ENCODE assay signal across 9 cellular contexts in genomic region chr6:14732845-14733757, GRCh38.
DNase-seq lines count a peak whose midpoint lies in the region; ATAC-seq, FAIRE-seq and TF ChIP-seq lines count a peak whose summit lies in the region.
"Had no signal": no experiment of that assay in that cellular context is flagged by ENCODE, and none has a peak within 500 bp of the region (broad histone marks: within the 10 kb centered on the region; RNA-seq: fewer than 3 reads in every experiment).

No MANE protein-coding gene starts in this region.

- H3K36me3 ChIP-seq in DOHH2 (ENCODE audit: control insufficient read depth, low read length) (peaks cover 12% of the 10 kb centered on the region), brain microvascular endothelial cell (replicated peaks) (no peaks in the 10 kb centered on the region), skeletal muscle satellite cell (ENCODE audit: insufficient read depth, low read length) (no peaks in the 10 kb centered on the region), pancreas (no peaks in the 10 kb centered on the region)

- H3K9me3 ChIP-seq in DOHH2 (ENCODE audit: control insufficient read depth, insufficient read depth, low read length) (no peaks in the 10 kb centered on the region), skeletal muscle satellite cell (replicated peaks; ENCODE audit: low read length) (no peaks in the 10 kb centered on the region), pancreas (no peaks in the 10 kb centered on the region)

- H3K4me2 ChIP-seq in DOHH2 (ENCODE audit: low read length) (peak overlapping the region; percentile 13), skeletal muscle satellite cell (ENCODE audit: low read length) (peak overlapping the region; percentile 30)

- in situ Hi-C loops in brain microvascular endothelial cell (cut with HindIII; ENCODE audit: low pct_ligation_motif_present, low sequenced_read_pairs): no loop called here

- H3F3A ChIP-seq in DOHH2 (ENCODE audit: control insufficient read depth, insufficient read depth): peaks cover 11% of the 10 kb centered on the region

- H3K27ac ChIP-seq in DOHH2 (ENCODE audit: low read depth, low read length) (no peak overlapping the region), brain microvascular endothelial cell (peak overlapping the region; percentile 83), pancreas (no peak overlapping the region)
- H3K27ac ChIP-seq: SK-N-MC had no signal

- no peaks in the 10 kb centered on the region for H3K79me2 ChIP-seq in DOHH2 (ENCODE audit: control insufficient read depth, low read length)

- 78 to 85% methylated on average over 17 of the region's 17 CpGs for WGBS in pancreas, 2 donors

- H3K4me1 ChIP-seq in DOHH2 (ENCODE audit: control insufficient read depth, low read length) (peaks cover 64% of the 10 kb centered on the region), skeletal muscle satellite cell (ENCODE audit: control insufficient read depth, insufficient read depth, low read length) (peaks cover 54% of the 10 kb centered on the region), pancreas (no peaks in the 10 kb centered on the region)

- H3K27me3 ChIP-seq in DOHH2 (ENCODE audit: control insufficient read depth, low read length) (no peaks in the 10 kb centered on the region), brain microvascular endothelial cell (replicated peaks) (no peaks in the 10 kb centered on the region), skeletal muscle satellite cell (ENCODE audit: control insufficient read depth, insufficient read depth, low read length) (no peaks in the 10 kb centered on the region), pancreas (no peaks in the 10 kb centered on the region)

- H3K4me3 ChIP-seq in DOHH2 (ENCODE audit: low read length) (no peak overlapping the region; the same call in 1 of the 2 replicates), brain microvascular endothelial cell (ENCODE audit: low read depth, low read length) (no peak overlapping the region), skeletal muscle satellite cell (ENCODE audit: low read length) (no peak overlapping the region), pancreas (no peak overlapping the region)
- H3K4me3 ChIP-seq: SK-N-MC had no signal

- no peak for FAIRE-seq in pancreas (lab: Jason Lieb, UNC)

- ATAC-seq in HG03571 (IDR thresholded peaks at IDR 0.05; ENCODE audit: unreplicated experiment): no peak
- no peak for ATAC-seq in GM19452 (IDR thresholded peaks at IDR 0.05; ENCODE audit: unreplicated experiment)
- ATAC-seq in pancreas: no peak

- intact Hi-C loops in pancreas (cut with DNase I): no loop called here

- TF ChIP-seq CTCF in DOHH2 (IDR thresholded peaks at IDR 0.05; ENCODE audit: low read depth, low read length, poor library complexity, severe bottlenecking) (no peak), brain microvascular endothelial cell (IDR thresholded peaks at IDR 0.05; ENCODE audit: low read depth, low read length, missing control alignments) (no peak), pancreas (IDR thresholded peaks at IDR 0.05) (no peak)

- H3K9me2 ChIP-seq in DOHH2 (replicated peaks; ENCODE audit: control insufficient read depth, low read length): no peaks in the 10 kb centered on the region

- H4K20me1 ChIP-seq in DOHH2 (ENCODE audit: control insufficient read depth, insufficient read depth, low read depth, low read length): no peaks in the 10 kb centered on the region

- DNase-seq in SW 1271 (lab: John Stamatoyannopoulos, UW) (peak; percentile 18 to 70), brain microvascular endothelial cell (peak; percentile 58), pancreas (no peak), DMS79 treated with DMSO at 0.1 percent for 48 hours (lab: John Stamatoyannopoulos, UW) (no peak)

- peak overlapping the region; percentile 64 for H3K9ac ChIP-seq in skeletal muscle satellite cell (ENCODE audit: low read depth, low read length)

Comparison
In these comparisons a context has a peak if more than half of its experiments do, and no peak if none do; other contexts are left out.
1. DNase-seq: peak in SW 1271 (2 of 2) and brain microvascular endothelial cell (single experiment); none in pancreas (0 of 6) and DMS79 treated with DMSO at 0.1 percent for 48 hours (single experiment).